ENCODE assay signal across 15 cellular contexts in genomic region chr5:105530716-105531261, GRCh38.
DNase-seq lines count a peak whose midpoint lies in the region; ATAC-seq and TF ChIP-seq lines count a peak whose summit lies in the region.
"Had no signal": no experiment of that assay in that cellular context is flagged by ENCODE, and none has a peak within 500 bp of the region (broad histone marks: within the 10 kb centered on the region; RNA-seq: fewer than 3 reads in every experiment).

No MANE protein-coding gene starts in this region.

- no peaks in the 10 kb centered on the region for H3K4me1 ChIP-seq in endodermal cell (ENCODE audit: control insufficient read depth, insufficient read depth, low read length)
- no peaks in the 10 kb centered on the region for H3K4me1 ChIP-seq in foreskin keratinocyte
- no peaks in the 10 kb centered on the region for H3K4me1 ChIP-seq in heart right ventricle
- H3K4me1 ChIP-seq: A549, Caco-2 had no signal

- H3K27me3 Mint-ChIP-seq in endodermal cell (ENCODE audit: insufficient read depth) = no peaks in the 10 kb centered on the region

- H3K4me3 ChIP-seq in endodermal cell (ENCODE audit: low read length) (peak overlapping the region; percentile 43), heart right ventricle (no peak overlapping the region)
- H3K4me3 ChIP-seq: A549 had no signal

- peaks cover 40% of the 10 kb centered on the region for H3K9me3 ChIP-seq in endodermal cell (ENCODE audit: control insufficient read depth, low read length)
- peaks cover 0 to 45% (median 0%) of the 10 kb centered on the region in 11 donors for H3K9me3 ChIP-seq in heart right ventricle
- H3K9me3 ChIP-seq: A549, Caco-2 had no signal

- intact Hi-C loops in heart right ventricle (cut with DNase I) = no loop called here

- no peak overlapping the region for H3K27ac Mint-ChIP-seq in endodermal cell
- H3K27ac Mint-ChIP-seq: CD14-positive monocyte; CD8-positive, alpha-beta T cell had no signal

- H3K9me3 Mint-ChIP-seq in endodermal cell = peaks cover 41% of the 10 kb centered on the region

- WGBS in endodermal cell (ENCODE audit: insufficient coverage in 1 of 2, insufficient read length in 1 of 2), 2 experiments = 85 to 94% methylated on average over 2 to 3 of the region's 3 CpGs
- 69% methylated on average over 3 of the region's 3 CpGs for WGBS in heart right ventricle, 2 donors

- TF ChIP-seq CTCF in endodermal cell (conservative IDR thresholded peaks at IDR 0.05) = no peak
- TF ChIP-seq CTCF in foreskin keratinocyte (conservative IDR thresholded peaks at IDR 0.05) = no peak
- no peak for TF ChIP-seq CTCF in heart right ventricle (IDR thresholded peaks at IDR 0.05)
- TF ChIP-seq CTCF in GM10266 (IDR thresholded peaks at IDR 0.05; ENCODE audit: control insufficient read depth, insufficient read depth, low read depth, missing control alignments) = no peak

- H3K36me3 ChIP-seq in endodermal cell (ENCODE audit: control insufficient read depth, insufficient read depth, low read length) (no peaks in the 10 kb centered on the region), heart right ventricle (no peaks in the 10 kb centered on the region)

- H3K4me1 Mint-ChIP-seq in endodermal cell = no peaks in the 10 kb centered on the region
- H3K4me1 Mint-ChIP-seq: CD14-positive monocyte had no signal

- no peak overlapping the region for H3K9ac ChIP-seq in endodermal cell (ENCODE audit: extremely low read depth, low read length, poor library complexity, severe bottlenecking)

- H3K27ac ChIP-seq in endodermal cell (ENCODE audit: low read depth, low read length) = no peak overlapping the region
- H3K27ac ChIP-seq in foreskin keratinocyte = no peak overlapping the region
- H3K27ac ChIP-seq in heart right ventricle = no peak overlapping the region
- H3K27ac ChIP-seq: A549, HL-60 had no signal

- ATAC-seq in foreskin keratinocyte = no peak
- ATAC-seq in left lobe of liver = no peak
- ATAC-seq in heart right ventricle = no peak
- ATAC-seq: A549; CD8-positive, alpha-beta T cell had no signal

- DNase-seq in OCI-M1 (lab: John Stamatoyannopoulos, UW) = peak; percentile 6
- DNase-seq in endodermal cell = no peak
- peak; percentile 28 to 64 for DNase-seq in foreskin keratinocyte
- no peak for DNase-seq in left lobe of liver (ENCODE audit: low spot score)
- no peak for DNase-seq in heart right ventricle
- DNase-seq in stimulated activated CD8-positive, alpha-beta memory T cell treated with anti-CD3 and anti-CD28 coated beads, Interleukin-4, amount 100 ng/mL, for 48 hours = no peak
- no peak for DNase-seq in GM10266 (ENCODE audit: extremely low spot score)
- DNase-seq: Caco-2; CD8-positive, alpha-beta T cell; DND-41; GDM1; HCEC 1CT had no signal

- H3K4me3 Mint-ChIP-seq in endodermal cell = no peak overlapping the region
- H3K4me3 Mint-ChIP-seq: CD14-positive monocyte; CD8-positive, alpha-beta T cell had no signal

- H3K36me3 Mint-ChIP-seq in endodermal cell (ENCODE audit: low read depth) = peaks cover 8% of the 10 kb centered on the region
- H3K36me3 Mint-ChIP-seq: CD14-positive monocyte; CD8-positive, alpha-beta T cell had no signal

- H3K27me3 ChIP-seq in endodermal cell (ENCODE audit: control insufficient read depth, insufficient read depth, low read length, poor library complexity, severe bottlenecking) (no peaks in the 10 kb centered on the region), foreskin keratinocyte (no peaks in the 10 kb centered on the region), heart right ventricle (no peaks in the 10 kb centered on the region)

Comparison
In these comparisons a context has a peak if more than half of its experiments do, and no peak if none do; other contexts are left out.
1. DNase-seq: peak in OCI-M1 (single experiment) and foreskin keratinocyte (2 of 2); none in endodermal cell (single experiment), left lobe of liver (single experiment), heart right ventricle (0 of 2), stimulated activated CD8-positive, alpha-beta memory T cell treated with anti-CD3 and anti-CD28 coated beads, Interleukin-4, amount 100 ng/mL, for 48 hours (single experiment) and GM10266 (single experiment).